In genomic region chr6:11096109-11096508, GRCh38 we compare ENCODE assay signal across 8 cellular contexts. TPM values are rescaled to one million over a fixed set of nuclear protein-coding genes. Genes with fewer than 3 reads are reported as not detected.
DNase-seq lines count a peak whose midpoint lies in the region; ATAC-seq and TF ChIP-seq lines count a peak whose summit lies in the region.

No MANE protein-coding gene starts in this region.

- POLR2A ChIA-PET in MCF 10A (lab: Yijun Ruan, JAX): interaction anchor here (0.5 to 3.2 kb wide), 17 partner anchors 8 to 915 kb away, joined by 3 to 31 read pairs (median 5); no protein-coding TSS in a partner anchor

- peaks cover 21% of the 10 kb centered on the region for H3K4me1 ChIP-seq in neural progenitor cell

- TF ChIP-seq CTCF in MCF 10A (IDR thresholded peaks at IDR 0.05; ENCODE audit: unreplicated experiment) (no peak), neural progenitor cell (IDR thresholded peaks at IDR 0.05) (no peak)

- CTCF ChIA-PET in MCF 10A (lab: Yijun Ruan, JAX): interaction anchor here (0.7 to 3.1 kb wide), 6 partner anchors 19 to 486 kb away, joined by 3 to 19 read pairs (median 3); no protein-coding TSS in a partner anchor

- peaks cover 12% of the 10 kb centered on the region for H4K20me1 ChIP-seq in neural progenitor cell (ENCODE audit: low read depth)

- ATAC-seq in HG03108 (IDR thresholded peaks at IDR 0.05; ENCODE audit: unreplicated experiment) (no peak), Right ventricle myocardium inferior (no peak), HG03565 (IDR thresholded peaks at IDR 0.05; ENCODE audit: unreplicated experiment) (no peak)

- H3K27ac Mint-ChIP-seq in MCF 10A (ENCODE audit: low read depth, unreplicated experiment): peak overlapping the region; percentile 71
- no peak overlapping the region for H3K27ac Mint-ChIP-seq in neural progenitor cell

- H3K4me3 Mint-ChIP-seq in MCF 10A (ENCODE audit: unreplicated experiment): peak overlapping the region; percentile 96
- peak overlapping the region; percentile 92 for H3K4me3 Mint-ChIP-seq in neural progenitor cell

- H3K4me2 ChIP-seq in neural progenitor cell: peak overlapping the region; percentile 87

- no peak overlapping the region for H2AFZ ChIP-seq in neural progenitor cell (replicated peaks)

- peaks cover 68% of the 10 kb centered on the region for H3K79me2 ChIP-seq in neural progenitor cell (ENCODE audit: low read depth)

- H3F3A ChIP-seq in neural progenitor cell (ENCODE audit: low read depth): peaks cover 18% of the 10 kb centered on the region

- H3K4me1 Mint-ChIP-seq in MCF 10A (ENCODE audit: insufficient read depth, unreplicated experiment) (peaks cover 11% of the 10 kb centered on the region), neural progenitor cell (peaks cover 22% of the 10 kb centered on the region)

- intact Hi-C loops in MCF 10A (cut with micrococcal nuclease): loop anchor here (10.0 kb wide), 1 partner anchor 479 kb away; no protein-coding TSS in a partner anchor
- intact Hi-C loops in Right ventricle myocardium inferior (cut with DNase I): no loop called here

- H3K36me3 ChIP-seq in neural progenitor cell: no peaks in the 10 kb centered on the region

- peaks cover 6% of the 10 kb centered on the region for H3K36me3 Mint-ChIP-seq in MCF 10A (ENCODE audit: insufficient read depth, unreplicated experiment)
- peaks cover 25% of the 10 kb centered on the region for H3K36me3 Mint-ChIP-seq in neural progenitor cell

- H3K27ac ChIP-seq in neural progenitor cell: no peak overlapping the region

- no peaks in the 10 kb centered on the region for H3K27me3 Mint-ChIP-seq in MCF 10A (ENCODE audit: insufficient read depth, unreplicated experiment)
- H3K27me3 Mint-ChIP-seq in neural progenitor cell (ENCODE audit: insufficient read depth, low read depth): no peaks in the 10 kb centered on the region

- H3K9ac ChIP-seq in neural progenitor cell: no peak overlapping the region

- H3K9me3 Mint-ChIP-seq in MCF 10A (ENCODE audit: unreplicated experiment): no peaks in the 10 kb centered on the region
- H3K9me3 Mint-ChIP-seq in neural progenitor cell: peaks cover 23% of the 10 kb centered on the region

- peak; percentile 64 for DNase-seq in activated effector memory CD4-positive, alpha-beta T cell treated with anti-CD3 and anti-CD28 coated beads, Interleukin-2, amount 50 U/mL, for 16 hours
- DNase-seq in activated effector memory CD4-positive, alpha-beta T cell treated with Interleukin-2 at 50 U/mL for 16 hours: no peak
- DNase-seq in NCI-H446 treated with DMSO at 0.1 percent for 48 hours (lab: John Stamatoyannopoulos, UW) (peak; percentile 27), MCF 10A (ENCODE audit: unreplicated experiment) (peak; percentile 91), neural progenitor cell (ENCODE audit: low spot score) (peak; percentile 61), Right ventricle myocardium inferior (ENCODE audit: missing footprints) (no peak)

- H3K27me3 ChIP-seq in neural progenitor cell: peaks cover 13% of the 10 kb centered on the region

- no peak overlapping the region for H3K4me3 ChIP-seq in neural progenitor cell

- no peaks in the 10 kb centered on the region for H3K9me3 ChIP-seq in neural progenitor cell (ENCODE audit: low read depth)

- no TSS peak for BruUV-seq in MCF 10A (replicated peaks; lab: Mats Ljungman, UMichigan)

RNA-seq across cellular contexts. Expression of gene SMIM13, which starts 2.5 kb away (rescaled TPM):
- total RNA-seq in MCF 10A (2022) (28.1 and 29.8 TPM in 2 replicates), neural progenitor cell (ENCODE audit: low replicate concordance) (5.4 and 7.8 TPM in 2 replicates), Right ventricle myocardium inferior (12.6 TPM)

RNA-seq across cellular contexts. Expression of gene ERVFRD-1, which starts 15.4 kb away (rescaled TPM):
- total RNA-seq in MCF 10A (2022) (not detected in 2 replicates), neural progenitor cell (ENCODE audit: low replicate concordance) (not detected in 2 replicates), Right ventricle myocardium inferior (0.14 TPM)

RNA-seq across cellular contexts. Expression of gene ELOVL2, which starts 52.0 kb away (rescaled TPM):
- not detected in 2 replicates for total RNA-seq in MCF 10A (2022)
- 5.8 and 9.1 TPM in 2 replicates for total RNA-seq in neural progenitor cell (ENCODE audit: low replicate concordance)
- total RNA-seq in Right ventricle myocardium inferior: 2.4 TPM

Comparison
In these comparisons a context has a peak if more than half of its experiments do, and no peak if none do; other contexts are left out.
1. DNase-seq: peak in activated effector memory CD4-positive, alpha-beta T cell treated with anti-CD3 and anti-CD28 coated beads, Interleukin-2, amount 50 U/mL, for 16 hours (single experiment), NCI-H446 treated with DMSO at 0.1 percent for 48 hours (single experiment), MCF 10A (single experiment) and neural progenitor cell (single experiment); none in activated effector memory CD4-positive, alpha-beta T cell treated with Interleukin-2 at 50 U/mL for 16 hours (single experiment) and Right ventricle myocardium inferior (single experiment).